In genomic region chr11:26891501-26891900, GRCh38 we compare ENCODE assay signal across 26 cellular contexts.
"Had no signal": no experiment of that assay in that cellular context is flagged by ENCODE, and none has a peak within 500 bp of the region (broad histone marks: within the 10 kb centered on the region; RNA-seq: fewer than 3 reads in every experiment).

No MANE protein-coding gene starts in this region.

- H3K27me3 ChIP-seq: breast epithelium, esophagus muscularis mucosa, heart right ventricle, neutrophil, right lobe of liver, testis, transverse colon had no signal

- H3K4me3 Mint-ChIP-seq: activated naive CD4-positive, alpha-beta T cell treated with anti-CD3 and anti-CD28 coated beads for 36 hours; activated naive CD8-positive, alpha-beta T cell treated with anti-CD3 and anti-CD28 coated beads for 36 hours; activated T-helper 1 cell treated with anti-CD3 and anti-CD28 coated beads, Interleukin-12 subunit alpha, Interleukin-12 subunit beta, Interleukin-2, Interleukin-4 antibody, amounts not matched to agents 30 ng/mL and 10 ng/mL and 1 ng/mL, durations not matched to agents 14 hours and 24 hours and 36 hours; dendritic cell treated with granulocyte-macrophage colony-stimulating factor and Interleukin-4, amounts not matched to agents 40 ng/mL and 50 ng/mL, for 4 days; endodermal cell; mesothelial cell of epicardium; naive B cell; nephron progenitor cell had no signal

- H3K4me1 ChIP-seq: breast epithelium, esophagus muscularis mucosa, heart right ventricle, right lobe of liver, testis, transverse colon had no signal

- H3K4me1 Mint-ChIP-seq: activated naive CD8-positive, alpha-beta T cell treated with anti-CD3 and anti-CD28 coated beads for 36 hours; endodermal cell; mesothelial cell of epicardium; naive B cell; nephron progenitor cell had no signal

- H3K36me3 ChIP-seq: breast epithelium, esophagus muscularis mucosa, heart right ventricle, neutrophil, right lobe of liver, transverse colon had no signal

- DNase-seq: activated CD4-positive, alpha-beta T cell treated with anti-CD3 and anti-CD28 coated beads for 48 hours; activated CD4-positive, alpha-beta T cell treated with anti-CD3 and anti-CD28 coated beads, Interleukin-2, amount 50 U/mL, for 48 hours; activated CD8-positive, alpha-beta memory T cell treated with anti-CD3 and anti-CD28 coated beads, Interleukin-2, amount 50 U/mL, for 4 hours; activated effector memory CD4-positive, alpha-beta T cell treated with anti-CD3 and anti-CD28 coated beads, Interleukin-2, amount 50 U/mL, for 16 hours; activated naive CD4-positive, alpha-beta T cell treated with anti-CD3 and anti-CD28 coated beads for 36 hours; activated naive CD8-positive, alpha-beta T cell treated with anti-CD3 and anti-CD28 coated beads for 36 hours; activated T-cell treated with anti-CD3 and anti-CD28 coated beads, Interleukin-2, amount 50 U/mL, for 1 hour; central memory CD4-positive, alpha-beta T cell; endodermal cell; foreskin melanocyte; heart right ventricle; naive B cell; nephron progenitor cell; right lobe of liver; stimulated activated CD4-positive, alpha-beta T cell treated with anti-CD3 and anti-CD28 coated beads, Interleukin-2, amount 100 ng/mL, for 48 hours; stimulated activated naive CD8-positive, alpha-beta T cell treated with anti-CD3 and anti-CD28 coated beads, Interleukin-15, Interleukin-2, amounts not matched to agents 100 U/mL and 50 U/mL, for 24 hours; testis; transverse colon had no signal

- H3K27ac ChIP-seq: breast epithelium, esophagus muscularis mucosa, heart right ventricle, neutrophil, right lobe of liver, testis, transverse colon, VCaP had no signal

- ATAC-seq: heart right ventricle; right lobe of liver; stimulated activated naive CD8-positive, alpha-beta T cell treated with anti-CD3 and anti-CD28 coated beads, Interleukin-15, Interleukin-2, amounts not matched to agents 100 U/mL and 50 U/mL, for 24 hours had no signal

- H3K9me3 ChIP-seq: esophagus muscularis mucosa, neutrophil, right lobe of liver, testis, transverse colon had no signal

- H3K27ac Mint-ChIP-seq: activated naive CD4-positive, alpha-beta T cell treated with anti-CD3 and anti-CD28 coated beads for 36 hours; activated naive CD8-positive, alpha-beta T cell treated with anti-CD3 and anti-CD28 coated beads for 36 hours; activated T-helper 1 cell treated with anti-CD3 and anti-CD28 coated beads, Interleukin-12 subunit alpha, Interleukin-12 subunit beta, Interleukin-2, Interleukin-4 antibody, amounts not matched to agents 30 ng/mL and 10 ng/mL and 1 ng/mL, durations not matched to agents 14 hours and 24 hours and 36 hours; dendritic cell treated with granulocyte-macrophage colony-stimulating factor and Interleukin-4, amounts not matched to agents 40 ng/mL and 50 ng/mL, for 4 days; endodermal cell; mesothelial cell of epicardium; naive B cell; nephron progenitor cell; progenitor cell of endocrine pancreas had no signal

- H3K27me3 Mint-ChIP-seq: activated naive CD8-positive, alpha-beta T cell treated with anti-CD3 and anti-CD28 coated beads for 36 hours; dendritic cell treated with granulocyte-macrophage colony-stimulating factor and Interleukin-4, amounts not matched to agents 40 ng/mL and 50 ng/mL, for 4 days; naive B cell; progenitor cell of endocrine pancreas had no signal

- H3K4me3 ChIP-seq: breast epithelium, esophagus muscularis mucosa, heart right ventricle, right lobe of liver, testis, transverse colon had no signal

- H3K36me3 Mint-ChIP-seq: activated naive CD8-positive, alpha-beta T cell treated with anti-CD3 and anti-CD28 coated beads for 36 hours; naive B cell had no signal
